In genomic region chr1:10626781-10627410, GRCh38 we compare ENCODE assay signal across 1 cellular context.
TF ChIP-seq lines count a peak whose summit lies in the region.

No MANE protein-coding gene starts in this region.

TF ChIP-seq in GM23338, 12 proteins besides CTCF, POLR2A, EP300 and RAD21 (continued from another document):
- TF ChIP-seq REST (IDR thresholded peaks at IDR 0.05; ENCODE audit: unreplicated experiment) = no peak
- TF ChIP-seq ZNF331 (CRISPR knock-in tag; IDR thresholded peaks at IDR 0.05; ENCODE audit: low read depth) = no peak
- TF ChIP-seq CREB1 (CRISPR knock-in tag; IDR thresholded peaks at IDR 0.05; ENCODE audit: low read depth) = no peak
- no peak for TF ChIP-seq STAT1 (IDR thresholded peaks at IDR 0.05; ENCODE audit: unreplicated experiment)
- no peak for TF ChIP-seq ZNF114 (CRISPR knock-in tag; IDR thresholded peaks at IDR 0.05)
- TF ChIP-seq JUNB (IDR thresholded peaks at IDR 0.05; ENCODE audit: unreplicated experiment) = no peak
- no peak for TF ChIP-seq POLR2AphosphoS5 (IDR thresholded peaks at IDR 0.05; ENCODE audit: low read depth)
